Comparison of ENCODE assay signal across 8 cellular contexts in the genomic region with DNA sequence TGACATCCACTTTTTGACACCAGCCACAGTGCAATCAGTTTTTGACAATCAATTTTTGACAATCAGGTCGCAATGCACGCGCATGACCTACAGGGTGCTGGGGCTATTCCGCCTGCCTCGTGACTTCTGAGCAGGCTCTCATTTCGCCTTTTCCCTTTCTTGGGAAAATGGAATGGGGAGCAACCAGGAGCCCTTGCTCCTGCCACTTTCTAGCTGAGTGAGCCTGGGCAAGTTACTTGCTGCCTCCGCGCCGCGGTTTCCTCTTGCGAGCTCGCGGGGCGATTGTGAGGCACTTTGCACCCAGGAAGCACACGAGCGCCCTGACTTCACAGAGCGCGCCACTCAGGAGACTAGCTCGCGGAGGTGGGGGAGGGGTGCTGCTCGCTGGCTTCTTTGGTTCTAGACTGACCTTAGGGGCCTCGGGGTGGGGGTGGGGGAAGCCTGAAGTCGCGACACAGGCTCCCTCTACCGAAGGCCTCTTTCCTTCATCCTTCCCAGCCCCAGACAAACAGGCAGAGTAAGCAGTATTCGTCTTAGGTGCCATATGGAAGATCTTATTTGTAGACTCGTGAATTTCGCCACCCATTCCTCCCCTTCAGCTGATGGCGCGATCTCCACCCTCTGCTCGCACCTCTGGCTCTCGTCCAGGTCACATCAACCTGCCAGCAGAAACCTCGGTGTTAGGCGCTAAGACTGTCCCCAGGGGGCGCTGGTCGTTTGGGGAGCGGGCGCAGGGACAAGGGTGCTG. TPM values are rescaled to one million over a fixed set of nuclear protein-coding genes. Genes with fewer than 3 reads are reported as not detected.
A peak's percentile ranks its signal among the peaks of the same experiment; 100 is the strongest.
DNase-seq lines count a peak whose midpoint lies in the region; ATAC-seq and TF ChIP-seq lines count a peak whose summit lies in the region.

No MANE protein-coding gene starts in this region.

- H3K27me3 Mint-ChIP-seq in naive B cell, result no peaks in the 10 kb centered on the region

- no peaks in the 10 kb centered on the region for H3K9me3 Mint-ChIP-seq in naive B cell

- H2AFZ ChIP-seq in ACC112 (ENCODE audit: low read length, unreplicated experiment) (peak overlapping the region; percentile 83), fibroblast of lung (ENCODE audit: low read length) (peak overlapping the region; percentile 80)

- ATAC-seq in GM18868 (IDR thresholded peaks at IDR 0.05; ENCODE audit: unreplicated experiment) (peak; percentile 70), naive B cell (ENCODE audit: low read depth in 2 of 2) (peak; percentile 86 to 91)

- H3K27ac Mint-ChIP-seq in naive B cell, result peak overlapping the region; percentile 38 to 97 (median 94)

- H3K27me3 ChIP-seq in ACC112 (ENCODE audit: insufficient read depth, low read length) (no peaks in the 10 kb centered on the region), HUES64 (ENCODE audit: insufficient read depth, low read length) (peaks cover 6% of the 10 kb centered on the region), Peyer's patch (no peaks in the 10 kb centered on the region), fibroblast of lung (ENCODE audit: control insufficient read depth, insufficient read depth, low read length) (no peaks in the 10 kb centered on the region)

- no peak overlapping the region for H3K27ac ChIP-seq in ACC112 (ENCODE audit: low read depth, low read length)
- H3K27ac ChIP-seq in HUES64 (ENCODE audit: low read depth, low read length), result 0 out of 2 replicates have a peak overlapping the region, but pooled peaks have one; percentile 35
- peak overlapping the region; percentile 54 to 82 (median 80) for H3K27ac ChIP-seq in Peyer's patch
- no peak overlapping the region for H3K27ac ChIP-seq in fibroblast of lung (ENCODE audit: insufficient read depth, low read length)

- H3K79me2 ChIP-seq in ACC112 (ENCODE audit: control insufficient read depth, insufficient read depth, low read length, unreplicated experiment) (no peaks in the 10 kb centered on the region), fibroblast of lung (ENCODE audit: control insufficient read depth, insufficient read depth, low read length) (no peaks in the 10 kb centered on the region)

- TF ChIP-seq POLR2A in Peyer's patch (IDR thresholded peaks at IDR 0.05), result peak in 1 of 2 donors; percentile 25

- peak overlapping the region; percentile 79 for H3K4me3 ChIP-seq in ACC112 (ENCODE audit: low read depth, low read length)
- peak overlapping the region; percentile 62 for H3K4me3 ChIP-seq in HUES64 (ENCODE audit: low read length)
- H3K4me3 ChIP-seq in Peyer's patch, result peak overlapping the region; percentile 37 to 58 (median 47)
- peak overlapping the region; percentile 29 to 69 (median 52) for H3K4me3 ChIP-seq in fibroblast of lung (replicated peaks in 1 of 4; ENCODE audit: control extremely low read depth in 1 of 4, insufficient read depth in 1 of 4, low read depth in 3 of 4, low read length in 4 of 4)

- H3K4me3 Mint-ChIP-seq in naive B cell, result peak overlapping the region; percentile 78 to 94 (median 90)

- DNase-seq in Peyer's patch (peak; percentile 83 to 95 (median 94)), fibroblast of lung (ENCODE audit: low read depth in 2 of 2) (peak; percentile 59 to 81), naive B cell (peak; percentile 78)
- peak; percentile 82 to 84 for DNase-seq in activated T-helper 1 cell treated with anti-CD3 and anti-CD28 coated beads, Interleukin-2, amount 50 U/mL, for 16 hours (ENCODE audit: low read depth in 1 of 2, low spot score in 1 of 2)
- peak; percentile 74 to 84 for DNase-seq in stimulated activated CD8-positive, alpha-beta memory T cell treated with anti-CD3 and anti-CD28 coated beads, Interleukin-7, amount 100 ng/mL, for 48 hours (ENCODE audit: extremely low read depth in 1 of 2, low read depth in 1 of 2)

- H3K4me1 ChIP-seq in ACC112 (ENCODE audit: control insufficient read depth, insufficient read depth, low read length, unreplicated experiment), result peaks cover 5% of the 10 kb centered on the region
- H3K4me1 ChIP-seq in HUES64 (ENCODE audit: insufficient read depth, low read length), result 0 out of 2 replicates have a peak, but pooled peaks cover 5% of the 10 kb centered on the region
- peaks cover 0 to 15% (median 12%) of the 10 kb centered on the region in 4 donors for H3K4me1 ChIP-seq in Peyer's patch
- H3K4me1 ChIP-seq in fibroblast of lung (ENCODE audit: control insufficient read depth, extremely low read depth, insufficient read depth, low read length), result peaks cover 2% of the 10 kb centered on the region

- no peaks in the 10 kb centered on the region for H4K20me1 ChIP-seq in fibroblast of lung (ENCODE audit: control insufficient read depth, extremely low read depth, insufficient read depth, low read length)

- H3K36me3 Mint-ChIP-seq in naive B cell, result peaks cover 0 to 5% of the 10 kb centered on the region in 2 donors

- peaks cover 35 to 62% (median 60%) of the 10 kb centered on the region in 3 donors for H3K4me1 Mint-ChIP-seq in naive B cell

- H3K36me3 ChIP-seq in ACC112 (ENCODE audit: insufficient read depth, low read length), result no peaks in the 10 kb centered on the region
- H3K36me3 ChIP-seq in HUES64 (ENCODE audit: insufficient read depth, low read length), result peaks cover 3% of the 10 kb centered on the region
- H3K36me3 ChIP-seq in Peyer's patch, result peaks cover 0 to 7% (median 0%) of the 10 kb centered on the region in 3 donors
- H3K36me3 ChIP-seq in fibroblast of lung (ENCODE audit: control insufficient read depth, insufficient read depth, low read length), result no peaks in the 10 kb centered on the region

- no peaks in the 10 kb centered on the region for H3K9me3 ChIP-seq in HUES64 (ENCODE audit: insufficient read depth, low read depth, low read length)
- no peaks in the 10 kb centered on the region for H3K9me3 ChIP-seq in Peyer's patch
- H3K9me3 ChIP-seq in fibroblast of lung (ENCODE audit: control insufficient read depth, insufficient read depth, low read depth, low read length), result no peaks in the 10 kb centered on the region

- TF ChIP-seq CTCF in Peyer's patch (IDR thresholded peaks at IDR 0.05) (peak; percentile 80 to 97 (median 94)), fibroblast of lung (conservative IDR thresholded peaks at IDR 0.05 in 1 of 2, IDR thresholded peaks at IDR 0.05 in 1 of 2; ENCODE audit: low read depth in 1 of 2, low read length in 2 of 2) (peak; percentile 86 to 89)

- H3K9ac ChIP-seq in HUES64 (ENCODE audit: low read depth, low read length) (peak overlapping the region; percentile 45), fibroblast of lung (ENCODE audit: insufficient read depth, low read length) (peak overlapping the region; percentile 32)

- H3K4me2 ChIP-seq in fibroblast of lung (ENCODE audit: extremely low read depth, insufficient read depth, low read length), result peak overlapping the region; percentile 94

- WGBS in HUES64, result 31% methylated on average over 36 of the region's 38 CpGs

RNA-seq across cellular contexts. Expression of gene TP53TG5, which starts 4.6 kb away (rescaled TPM):
- not detected for polyA plus RNA-seq in HUES64 (2013, experiment 1 of 2)
- not detected for polyA plus RNA-seq in HUES64 (2013, experiment 2 of 2)
- not detected for total RNA-seq in Peyer's patch
- total RNA-seq in fibroblast of lung, result under 0.01 TPM in 1 of 2 replicates, not detected in the other
- 0.14 TPM in 1 of 2 replicates, not detected in the other for polyA plus RNA-seq in fibroblast of lung
- 0.25 and 0.83 TPM in 2 replicates for polyA plus RNA-seq in fibroblast of lung (2012)
- polyA minus RNA-seq in fibroblast of lung (ENCODE audit: low replicate concordance), result 0.16 TPM in 1 of 2 replicates, not detected in the other
- under 1 TPM in 4 of 6 donors, not detected in 2; 0.14 to 0.29 (median 0.21) TPM for polyA plus RNA-seq in naive B cell (ENCODE audit: low read depth in 6 of 6)

RNA-seq across cellular contexts. Expression of gene SYS1, which starts 10.6 kb away (rescaled TPM):
- 13.1 TPM for polyA plus RNA-seq in HUES64 (2013, experiment 1 of 2)
- polyA plus RNA-seq in HUES64 (2013, experiment 2 of 2), result 11.8 TPM
- 10 to 100 TPM; 23.1 to 62.2 (median 46.9) TPM for total RNA-seq in Peyer's patch
- 20.0 and 20.5 TPM in 2 replicates for total RNA-seq in fibroblast of lung
- polyA plus RNA-seq in fibroblast of lung, result 21.9 and 23.4 TPM in 2 replicates
- polyA plus RNA-seq in fibroblast of lung (2012), result 17.7 and 18.4 TPM in 2 replicates
- polyA minus RNA-seq in fibroblast of lung (ENCODE audit: low replicate concordance), result 77.0 and 135 TPM in 2 replicates
- 10 to 100 TPM; 16.3 to 37.7 (median 36.1) TPM for polyA plus RNA-seq in naive B cell (ENCODE audit: low read depth in 6 of 6)

RNA-seq across cellular contexts. Expression of gene SDC4, which starts 25.3 kb away (rescaled TPM):
- polyA plus RNA-seq in HUES64 (2013, experiment 1 of 2), result 33.6 TPM
- polyA plus RNA-seq in HUES64 (2013, experiment 2 of 2), result 34.7 TPM
- total RNA-seq in Peyer's patch (10 to 100 TPM; 21.5 to 49.7 (median 32.5) TPM), fibroblast of lung (142 and 175 TPM in 2 replicates)
- polyA plus RNA-seq in fibroblast of lung (226 and 312 TPM in 2 replicates), naive B cell (ENCODE audit: low read depth in 6 of 6) (not detected)
- 220 and 326 TPM in 2 replicates for polyA plus RNA-seq in fibroblast of lung (2012)
- 291 and 339 TPM in 2 replicates for polyA minus RNA-seq in fibroblast of lung (ENCODE audit: low replicate concordance)

RNA-seq across cellular contexts. Expression of gene DBNDD2, which starts 34.6 kb away (rescaled TPM):
- polyA plus RNA-seq in HUES64 (2013, experiment 1 of 2), result 29.1 TPM
- 34.5 TPM for polyA plus RNA-seq in HUES64 (2013, experiment 2 of 2)
- total RNA-seq in Peyer's patch, result 10 to 100 TPM; 62.7 to 75.2 (median 68.0) TPM
- total RNA-seq in fibroblast of lung, result 3.9 and 4.8 TPM in 2 replicates
- 28.1 and 51.8 TPM in 2 replicates for polyA plus RNA-seq in fibroblast of lung
- polyA plus RNA-seq in fibroblast of lung (2012), result 22.2 and 39.9 TPM in 2 replicates
- 11.9 and 54.0 TPM in 2 replicates for polyA minus RNA-seq in fibroblast of lung (ENCODE audit: low replicate concordance)
- 1 to 10 TPM; 1.1 to 3.3 (median 2.1) TPM for polyA plus RNA-seq in naive B cell (ENCODE audit: low read depth in 6 of 6)

RNA-seq across cellular contexts. Expression of gene PIGT, which starts 42.4 kb away (rescaled TPM):
- polyA plus RNA-seq in HUES64 (2013, experiment 1 of 2), result 52.9 TPM
- polyA plus RNA-seq in HUES64 (2013, experiment 2 of 2), result 55.6 TPM
- 100 to 1,000 TPM in 3 of 4 donors, 10 to 100 TPM in 1; 87.5 to 147 (median 113) TPM for total RNA-seq in Peyer's patch
- total RNA-seq in fibroblast of lung, result 25.8 and 26.2 TPM in 2 replicates
- polyA plus RNA-seq in fibroblast of lung, result 53.9 and 70.0 TPM in 2 replicates
- 95.8 and 97.6 TPM in 2 replicates for polyA plus RNA-seq in fibroblast of lung (2012)
- polyA minus RNA-seq in fibroblast of lung (ENCODE audit: low replicate concordance), result 189 and 267 TPM in 2 replicates
- polyA plus RNA-seq in naive B cell (ENCODE audit: low read depth in 6 of 6), result 100 to 1,000 TPM in 1 of 6 donors, 10 to 100 TPM in 5; 62.0 to 113 (median 77.9) TPM

Comparison
In these comparisons a context has a peak if more than half of its experiments do, and no peak if none do; other contexts are left out.
1. H3K27ac ChIP-seq: peak in HUES64 (single experiment) and Peyer's patch (4 of 4); none in ACC112 (single experiment) and fibroblast of lung (single experiment).
2. Peak in every context shown above with its lines, with median percentiles within 50 percentile points of each other: H3K4me3 ChIP-seq and DNase-seq.